2 cellular contexts compared by ENCODE assay signal in the genomic region with DNA sequence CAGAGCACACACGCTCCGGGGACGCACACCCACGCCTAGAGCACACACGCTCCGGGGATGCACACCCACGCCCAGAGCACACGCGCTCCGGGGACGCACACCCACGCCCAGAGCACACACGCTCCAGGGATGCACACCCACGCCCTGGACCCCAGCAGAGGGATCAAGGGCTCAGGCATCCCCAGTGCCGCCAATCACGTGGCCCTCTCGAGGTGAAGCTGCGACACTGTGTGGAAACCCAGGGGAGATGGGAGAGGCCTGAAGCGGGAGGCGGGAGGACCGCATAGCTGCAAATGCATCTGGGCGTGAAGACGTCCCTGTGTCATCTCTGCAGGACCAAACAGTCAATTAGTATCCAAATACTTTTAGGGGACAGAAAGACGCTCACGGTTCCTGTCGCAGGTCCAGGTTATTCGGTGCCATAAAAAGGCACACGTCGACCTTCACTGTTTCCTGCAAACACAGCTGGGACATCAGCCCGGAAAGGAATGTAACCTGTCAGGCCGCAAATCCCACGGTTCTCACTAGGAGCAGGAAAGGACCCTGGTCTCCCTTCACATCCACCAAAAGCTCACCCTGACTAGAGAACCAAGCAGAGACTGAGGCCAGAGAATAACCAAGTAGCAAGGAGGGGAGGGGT.
A peak's percentile ranks its signal among the peaks of the same experiment; 100 is the strongest.
TF ChIP-seq lines count a peak whose summit lies in the region.

No MANE protein-coding gene starts in this region.

TF ChIP-seq in HEK293, 187 proteins besides CTCF, POLR2A, EP300 and RAD21:
- peak; percentile 95 for TF ChIP-seq ZFHX2 (tag by site-specific recombination; conservative IDR thresholded peaks at IDR 0.05)
- TF ChIP-seq ZNF654 (tag by site-specific recombination; IDR thresholded peaks at IDR 0.05; ENCODE audit: low read depth): no peak
- TF ChIP-seq OSR2 (tag by site-specific recombination; IDR thresholded peaks at IDR 0.05): no peak
- no peak for TF ChIP-seq ZNF660 (tag by site-specific recombination; IDR thresholded peaks at IDR 0.05)
- TF ChIP-seq, protein P1, sequence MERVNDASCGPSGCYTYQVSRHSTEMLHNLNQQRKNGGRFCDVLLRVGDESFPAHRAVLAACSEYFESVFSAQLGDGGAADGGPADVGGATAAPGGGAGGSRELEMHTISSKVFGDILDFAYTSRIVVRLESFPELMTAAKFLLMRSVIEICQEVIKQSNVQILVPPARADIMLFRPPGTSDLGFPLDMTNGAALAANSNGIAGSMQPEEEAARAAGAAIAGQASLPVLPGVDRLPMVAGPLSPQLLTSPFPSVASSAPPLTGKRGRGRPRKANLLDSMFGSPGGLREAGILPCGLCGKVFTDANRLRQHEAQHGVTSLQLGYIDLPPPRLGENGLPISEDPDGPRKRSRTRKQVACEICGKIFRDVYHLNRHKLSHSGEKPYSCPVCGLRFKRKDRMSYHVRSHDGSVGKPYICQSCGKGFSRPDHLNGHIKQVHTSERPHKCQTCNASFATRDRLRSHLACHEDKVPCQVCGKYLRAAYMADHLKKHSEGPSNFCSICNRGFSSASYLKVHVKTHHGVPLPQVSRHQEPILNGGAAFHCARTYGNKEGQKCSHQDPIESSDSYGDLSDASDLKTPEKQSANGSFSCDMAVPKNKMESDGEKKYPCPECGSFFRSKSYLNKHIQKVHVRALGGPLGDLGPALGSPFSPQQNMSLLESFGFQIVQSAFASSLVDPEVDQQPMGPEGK (tag by site-specific recombination; IDR thresholded peaks at IDR 0.05): no peak
- no peak for TF ChIP-seq ZNF558 (tag by site-specific recombination; IDR thresholded peaks at IDR 0.05)
- TF ChIP-seq ZNF121 (tag by site-specific recombination; IDR thresholded peaks at IDR 0.05): no peak
- TF ChIP-seq, protein P2, sequence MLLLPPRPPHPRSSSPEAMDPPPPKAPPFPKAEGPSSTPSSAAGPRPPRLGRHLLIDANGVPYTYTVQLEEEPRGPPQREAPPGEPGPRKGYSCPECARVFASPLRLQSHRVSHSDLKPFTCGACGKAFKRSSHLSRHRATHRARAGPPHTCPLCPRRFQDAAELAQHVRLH (tag by site-specific recombination; IDR thresholded peaks at IDR 0.05): no peak
- TF ChIP-seq ZNF610 (tag by site-specific recombination; IDR thresholded peaks at IDR 0.05; ENCODE audit: borderline replicate concordance): no peak
- peak; percentile 87 for TF ChIP-seq EGR2 (tag by site-specific recombination; IDR thresholded peaks at IDR 0.05; ENCODE audit: low read depth)
- TF ChIP-seq ZNF426 (tag by site-specific recombination; IDR thresholded peaks at IDR 0.05): no peak
- no peak for TF ChIP-seq BCL11A (tag by site-specific recombination; IDR thresholded peaks at IDR 0.05; ENCODE audit: low read depth)
- TF ChIP-seq, protein P3, sequence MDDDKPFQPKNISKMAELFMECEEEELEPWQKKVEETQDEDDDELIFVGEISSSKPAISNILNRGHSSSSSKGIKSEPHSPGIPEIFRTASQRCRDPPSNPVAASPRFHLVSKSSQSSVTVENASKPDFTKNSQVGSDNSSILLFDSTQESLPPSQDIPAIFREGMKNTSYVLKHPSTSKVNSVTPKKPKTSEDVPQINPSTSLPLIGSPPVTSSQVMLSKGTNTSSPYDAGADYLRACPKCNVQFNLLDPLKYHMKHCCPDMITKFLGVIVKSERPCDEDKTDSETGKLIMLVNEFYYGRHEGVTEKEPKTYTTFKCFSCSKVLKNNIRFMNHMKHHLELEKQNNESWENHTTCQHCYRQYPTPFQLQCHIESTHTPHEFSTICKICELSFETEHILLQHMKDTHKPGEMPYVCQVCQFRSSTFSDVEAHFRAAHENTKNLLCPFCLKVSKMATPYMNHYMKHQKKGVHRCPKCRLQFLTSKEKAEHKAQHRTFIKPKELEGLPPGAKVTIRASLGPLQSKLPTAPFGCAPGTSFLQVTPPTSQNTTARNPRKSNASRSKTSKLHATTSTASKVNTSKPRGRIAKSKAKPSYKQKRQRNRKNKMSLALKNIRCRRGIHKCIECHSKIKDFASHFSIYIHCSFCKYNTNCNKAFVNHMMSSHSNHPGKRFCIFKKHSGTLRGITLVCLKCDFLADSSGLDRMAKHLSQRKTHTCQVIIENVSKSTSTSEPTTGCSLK (tag by site-specific recombination; IDR thresholded peaks at IDR 0.05): no peak
- TF ChIP-seq ZNF585B (tag by site-specific recombination; IDR thresholded peaks at IDR 0.05): no peak

TF ChIP-seq in H1, 55 proteins besides CTCF, POLR2A, EP300 and RAD21 (continued from another document):
- TF ChIP-seq TEAD4 (IDR thresholded peaks at IDR 0.05; ENCODE audit: low read depth, low read length): no peak
- TF ChIP-seq CHD1 (IDR thresholded peaks at IDR 0.05; ENCODE audit: low read depth, low read length): no peak
- no peak for TF ChIP-seq CEBPB (IDR thresholded peaks at IDR 0.05; ENCODE audit: low read depth, low read length)
- TF ChIP-seq SIRT6 (IDR thresholded peaks at IDR 0.05; ENCODE audit: low read length): no peak
- no peak for TF ChIP-seq KDM5A (IDR thresholded peaks at IDR 0.05; ENCODE audit: low read length)
- no peak for TF ChIP-seq YY1 (IDR thresholded peaks at IDR 0.05; ENCODE audit: low read depth, low read length)
- TF ChIP-seq FOSL1 (IDR thresholded peaks at IDR 0.05; ENCODE audit: insufficient read depth, low read depth, low read length): no peak
- no peak for TF ChIP-seq TAF1 (IDR thresholded peaks at IDR 0.05; ENCODE audit: low read depth, low read length)
- TF ChIP-seq POU5F1 (IDR thresholded peaks at IDR 0.05; ENCODE audit: low read depth, low read length): no peak
- no peak for TF ChIP-seq SP1 (IDR thresholded peaks at IDR 0.05; ENCODE audit: low read depth, low read length)
- no peak for TF ChIP-seq SP4 (IDR thresholded peaks at IDR 0.05; ENCODE audit: low read length)
- TF ChIP-seq, protein P4, sequence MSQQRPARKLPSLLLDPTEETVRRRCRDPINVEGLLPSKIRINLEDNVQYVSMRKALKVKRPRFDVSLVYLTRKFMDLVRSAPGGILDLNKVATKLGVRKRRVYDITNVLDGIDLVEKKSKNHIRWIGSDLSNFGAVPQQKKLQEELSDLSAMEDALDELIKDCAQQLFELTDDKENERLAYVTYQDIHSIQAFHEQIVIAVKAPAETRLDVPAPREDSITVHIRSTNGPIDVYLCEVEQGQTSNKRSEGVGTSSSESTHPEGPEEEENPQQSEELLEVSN (IDR thresholded peaks at IDR 0.05): no peak
- TF ChIP-seq CHD2 (IDR thresholded peaks at IDR 0.05; ENCODE audit: low read length): no peak
- no peak for TF ChIP-seq KDM4A (IDR thresholded peaks at IDR 0.05; ENCODE audit: low read depth, low read length, severe bottlenecking)
- no peak for TF ChIP-seq EZH2 (IDR thresholded peaks at IDR 0.05; ENCODE audit: low read depth, low read length, severe bottlenecking)
- TF ChIP-seq CTBP2 (IDR thresholded peaks at IDR 0.05; ENCODE audit: borderline replicate concordance, insufficient read depth, insufficient read length, low read length): no peak
- TF ChIP-seq BCL11A (IDR thresholded peaks at IDR 0.05; ENCODE audit: low read depth in 2 of 2, low read length in 2 of 2): no peak
